ENCODE assay signal across 8 cellular contexts in genomic region chr13:50594276-50594970, GRCh38.
DNase-seq lines count a peak whose midpoint lies in the region; ATAC-seq lines count a peak whose summit lies in the region.

No MANE protein-coding gene starts in this region.

- H3K27me3 Mint-ChIP-seq in activated T-helper 1 cell treated with anti-CD3 and anti-CD28 coated beads, Interleukin-12 subunit alpha, Interleukin-12 subunit beta, Interleukin-2, Interleukin-4 antibody, amounts not matched to agents 30 ng/mL and 10 ng/mL and 1 ng/mL, durations not matched to agents 14 hours and 24 hours and 36 hours (ENCODE audit: insufficient read depth), result peaks cover 4% of the 10 kb centered on the region

- H3K4me3 Mint-ChIP-seq in activated T-helper 1 cell treated with anti-CD3 and anti-CD28 coated beads, Interleukin-12 subunit alpha, Interleukin-12 subunit beta, Interleukin-2, Interleukin-4 antibody, amounts not matched to agents 30 ng/mL and 10 ng/mL and 1 ng/mL, durations not matched to agents 14 hours and 24 hours and 36 hours, result peak overlapping the region; percentile 12

- H3K4me1 Mint-ChIP-seq in activated T-helper 1 cell treated with anti-CD3 and anti-CD28 coated beads, Interleukin-12 subunit alpha, Interleukin-12 subunit beta, Interleukin-2, Interleukin-4 antibody, amounts not matched to agents 30 ng/mL and 10 ng/mL and 1 ng/mL, durations not matched to agents 14 hours and 24 hours and 36 hours (ENCODE audit: low read depth), result peaks cover 32% of the 10 kb centered on the region

- peak overlapping the region; percentile 10 for H3K27ac Mint-ChIP-seq in activated T-helper 1 cell treated with anti-CD3 and anti-CD28 coated beads, Interleukin-12 subunit alpha, Interleukin-12 subunit beta, Interleukin-2, Interleukin-4 antibody, amounts not matched to agents 30 ng/mL and 10 ng/mL and 1 ng/mL, durations not matched to agents 14 hours and 24 hours and 36 hours

- H3K36me3 Mint-ChIP-seq in activated T-helper 1 cell treated with anti-CD3 and anti-CD28 coated beads, Interleukin-12 subunit alpha, Interleukin-12 subunit beta, Interleukin-2, Interleukin-4 antibody, amounts not matched to agents 30 ng/mL and 10 ng/mL and 1 ng/mL, durations not matched to agents 14 hours and 24 hours and 36 hours (ENCODE audit: low read depth), result peaks cover 2% of the 10 kb centered on the region

- intact Hi-C loops in activated T-helper 1 cell treated with anti-CD3 and anti-CD28 coated beads, Interleukin-12 subunit alpha, Interleukin-12 subunit beta, Interleukin-2, Interleukin-4 antibody, amounts not matched to agents 30 ng/mL and 10 ng/mL and 1 ng/mL, durations not matched to agents 14 hours and 24 hours and 36 hours (cut with micrococcal nuclease), result loop anchor here (2.0 to 5.0 kb wide), 3 partner anchors 16 to 512 kb away; no protein-coding TSS in a partner anchor

- H3K9me3 Mint-ChIP-seq in activated T-helper 1 cell treated with anti-CD3 and anti-CD28 coated beads, Interleukin-12 subunit alpha, Interleukin-12 subunit beta, Interleukin-2, Interleukin-4 antibody, amounts not matched to agents 30 ng/mL and 10 ng/mL and 1 ng/mL, durations not matched to agents 14 hours and 24 hours and 36 hours, result no peaks in the 10 kb centered on the region

- ATAC-seq in GM18498 (IDR thresholded peaks at IDR 0.05; ENCODE audit: unreplicated experiment), result peak; percentile 82
- peak; percentile 82 for ATAC-seq in GM21423 (IDR thresholded peaks at IDR 0.05; ENCODE audit: unreplicated experiment)
- peak; percentile 83 for ATAC-seq in HG03565 (IDR thresholded peaks at IDR 0.05; ENCODE audit: unreplicated experiment)

- DNase-seq in activated T-helper 1 cell treated with anti-CD3 and anti-CD28 coated beads, Interleukin-12 subunit alpha, Interleukin-12 subunit beta, Interleukin-2, Interleukin-4 antibody, amounts not matched to agents 30 ng/mL and 10 ng/mL and 1 ng/mL, durations not matched to agents 14 hours and 24 hours and 36 hours (ENCODE audit: low spot score), result no peak
- peak; percentile 3 for DNase-seq in stimulated activated CD8-positive, alpha-beta memory T cell treated with anti-CD3 and anti-CD28 coated beads, Interleukin-12 subunit alpha, Interleukin-12 subunit beta, amount 100 ng/mL, for 24 hours (ENCODE audit: extremely low read depth)
- no peak for DNase-seq in NCI-H2227 (lab: John Stamatoyannopoulos, UW; ENCODE audit: unreplicated experiment)
- no peak for DNase-seq in NCI-H146 treated with DMSO at 0.1 percent for 48 hours (lab: John Stamatoyannopoulos, UW; ENCODE audit: unreplicated experiment)
- no peak for DNase-seq in DMS79 (lab: John Stamatoyannopoulos, UW)
